In the genomic region with DNA sequence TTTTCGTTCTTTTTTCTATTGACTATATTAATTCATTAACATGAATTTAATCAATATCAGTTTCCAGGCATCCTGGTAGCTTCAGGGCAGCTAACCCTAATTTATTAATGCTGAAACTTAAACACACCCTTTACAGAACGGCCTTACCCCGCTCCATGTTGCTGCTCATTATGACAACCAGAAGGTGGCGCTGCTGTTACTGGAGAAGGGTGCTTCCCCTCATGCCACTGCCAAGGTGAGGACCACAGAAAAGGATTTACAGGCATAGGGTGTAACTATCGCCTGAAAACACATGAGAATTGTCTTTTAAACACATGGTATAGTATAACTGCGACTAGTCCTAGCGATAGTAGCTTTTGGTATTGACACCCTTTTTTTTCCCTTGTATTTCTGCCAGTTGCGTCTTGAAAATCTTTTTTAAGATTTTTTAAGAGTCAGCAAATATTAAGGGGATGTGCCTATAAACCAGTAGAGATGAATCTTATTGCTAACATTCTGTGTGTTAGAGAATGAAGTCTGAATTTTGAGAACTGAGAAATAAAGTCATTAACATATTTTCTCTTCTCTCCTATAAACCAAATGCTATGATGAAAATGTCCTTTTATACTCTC, we compare ENCODE assay signal across 8 cellular contexts.
DNase-seq lines count a peak whose midpoint lies in the region; ATAC-seq and TF ChIP-seq lines count a peak whose summit lies in the region.

No MANE protein-coding gene starts in this region.

- H3K9me3 Mint-ChIP-seq in brain, result no peaks in the 10 kb centered on the region

- peak; percentile 15 for DNase-seq in 8988T
- peak; percentile 63 for DNase-seq in GM13976 (ENCODE audit: low spot score)
- DNase-seq in NCI-H1092 (lab: John Stamatoyannopoulos, UW), result peak; percentile 71
- DNase-seq in T-helper 9 cell, result peak; percentile 35
- DNase-seq in kidney tubule cell (ENCODE audit: low spot score), result peak; percentile 73
- DNase-seq in stimulated activated CD4-positive, alpha-beta T cell treated with anti-CD3 and anti-CD28 coated beads, Interleukin-4, amount 100 ng/mL, for 48 hours (ENCODE audit: low read depth in 2 of 2), result peak; percentile 41 to 61

- H3K4me1 Mint-ChIP-seq in brain, result no peaks in the 10 kb centered on the region

- no peak overlapping the region for H3K4me3 Mint-ChIP-seq in brain

- in situ Hi-C loops in GM13976 (cut with MboI; ENCODE audit: low sequenced_read_pairs, unreplicated experiment), result no loop called here

- peak; percentile 94 for ATAC-seq in HG02763 (IDR thresholded peaks at IDR 0.05; ENCODE audit: unreplicated experiment)

- peak overlapping the region in 1 of 5 experiments; percentile 65 for H3K27ac Mint-ChIP-seq in brain

- peaks cover 65% of the 10 kb centered on the region for H3K36me3 Mint-ChIP-seq in brain

- TF ChIP-seq CTCF in GM13976 (IDR thresholded peaks at IDR 0.05; ENCODE audit: borderline replicate concordance, control extremely low read depth, extremely low read depth, insufficient read depth, missing control alignments) (peak; percentile 83), brain (conservative IDR thresholded peaks at IDR 0.05) (peak; percentile 65 to 88)

- H3K27me3 Mint-ChIP-seq in brain, result no peaks in the 10 kb centered on the region

Comparison
In these comparisons a context has a peak if more than half of its experiments do, and no peak if none do; other contexts are left out.
1. Peak in every context shown above with its lines: DNase-seq and ATAC-seq.
2. DNase-seq: peak in every context shown above with its lines; median percentile 73 in kidney tubule cell; 71 in NCI-H1092; 63 in GM13976; 51 in stimulated activated CD4-positive, alpha-beta T cell treated with anti-CD3 and anti-CD28 coated beads, Interleukin-4, amount 100 ng/mL, for 48 hours; 35 in T-helper 9 cell; 15 in 8988T.